In genomic region chr22:37930952-37931440, GRCh38 we compare ENCODE assay signal across 2 cellular contexts.
TF ChIP-seq lines count a peak whose summit lies in the region.

No MANE protein-coding gene starts in this region.

TF ChIP-seq in HEK293, 187 proteins besides CTCF, POLR2A, EP300 and RAD21:
- TF ChIP-seq ZNF670 (tag by site-specific recombination; IDR thresholded peaks at IDR 0.05; ENCODE audit: low read depth) (no peak), ZNF280D (tag by site-specific recombination; IDR thresholded peaks at IDR 0.05) (no peak), ZNF133 (tag by site-specific recombination; IDR thresholded peaks at IDR 0.05) (no peak)
- TF ChIP-seq, protein P1, sequence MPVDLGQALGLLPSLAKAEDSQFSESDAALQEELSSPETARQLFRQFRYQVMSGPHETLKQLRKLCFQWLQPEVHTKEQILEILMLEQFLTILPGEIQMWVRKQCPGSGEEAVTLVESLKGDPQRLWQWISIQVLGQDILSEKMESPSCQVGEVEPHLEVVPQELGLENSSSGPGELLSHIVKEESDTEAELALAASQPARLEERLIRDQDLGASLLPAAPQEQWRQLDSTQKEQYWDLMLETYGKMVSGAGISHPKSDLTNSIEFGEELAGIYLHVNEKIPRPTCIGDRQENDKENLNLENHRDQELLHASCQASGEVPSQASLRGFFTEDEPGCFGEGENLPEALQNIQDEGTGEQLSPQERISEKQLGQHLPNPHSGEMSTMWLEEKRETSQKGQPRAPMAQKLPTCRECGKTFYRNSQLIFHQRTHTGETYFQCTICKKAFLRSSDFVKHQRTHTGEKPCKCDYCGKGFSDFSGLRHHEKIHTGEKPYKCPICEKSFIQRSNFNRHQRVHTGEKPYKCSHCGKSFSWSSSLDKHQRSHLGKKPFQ (tag by site-specific recombination; IDR thresholded peaks at IDR 0.05), result no peak
- TF ChIP-seq, protein P2, sequence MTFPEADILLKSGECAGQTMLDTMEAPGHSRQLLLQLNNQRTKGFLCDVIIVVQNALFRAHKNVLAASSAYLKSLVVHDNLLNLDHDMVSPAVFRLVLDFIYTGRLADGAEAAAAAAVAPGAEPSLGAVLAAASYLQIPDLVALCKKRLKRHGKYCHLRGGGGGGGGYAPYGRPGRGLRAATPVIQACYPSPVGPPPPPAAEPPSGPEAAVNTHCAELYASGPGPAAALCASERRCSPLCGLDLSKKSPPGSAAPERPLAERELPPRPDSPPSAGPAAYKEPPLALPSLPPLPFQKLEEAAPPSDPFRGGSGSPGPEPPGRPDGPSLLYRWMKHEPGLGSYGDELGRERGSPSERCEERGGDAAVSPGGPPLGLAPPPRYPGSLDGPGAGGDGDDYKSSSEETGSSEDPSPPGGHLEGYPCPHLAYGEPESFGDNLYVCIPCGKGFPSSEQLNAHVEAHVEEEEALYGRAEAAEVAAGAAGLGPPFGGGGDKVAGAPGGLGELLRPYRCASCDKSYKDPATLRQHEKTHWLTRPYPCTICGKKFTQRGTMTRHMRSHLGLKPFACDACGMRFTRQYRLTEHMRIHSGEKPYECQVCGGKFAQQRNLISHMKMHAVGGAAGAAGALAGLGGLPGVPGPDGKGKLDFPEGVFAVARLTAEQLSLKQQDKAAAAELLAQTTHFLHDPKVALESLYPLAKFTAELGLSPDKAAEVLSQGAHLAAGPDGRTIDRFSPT (tag by site-specific recombination; IDR thresholded peaks at IDR 0.05), result 0 out of 2 replicates have a peak, but pooled peaks have one; percentile 5

TF ChIP-seq in WTC11, 78 proteins besides CTCF, POLR2A, EP300 and RAD21:
- TF ChIP-seq SMAD4 (CRISPR knock-in tag; IDR thresholded peaks at IDR 0.05) (no peak), OVOL2 (CRISPR knock-in tag; IDR thresholded peaks at IDR 0.05; ENCODE audit: borderline replicate concordance) (no peak), NR2C2 (CRISPR knock-in tag; IDR thresholded peaks at IDR 0.05) (no peak), MYBL2 (CRISPR knock-in tag; IDR thresholded peaks at IDR 0.05) (no peak), ZBTB21 (CRISPR knock-in tag; IDR thresholded peaks at IDR 0.05; ENCODE audit: borderline replicate concordance) (no peak), HMGA2 (CRISPR knock-in tag; IDR thresholded peaks at IDR 0.05) (no peak), ZNF317 (CRISPR knock-in tag; IDR thresholded peaks at IDR 0.05; ENCODE audit: borderline replicate concordance, low read depth) (no peak), RELA (CRISPR knock-in tag; IDR thresholded peaks at IDR 0.05; ENCODE audit: borderline replicate concordance) (no peak)
